ENCODE assay signal across 13 cellular contexts in the genomic region with DNA sequence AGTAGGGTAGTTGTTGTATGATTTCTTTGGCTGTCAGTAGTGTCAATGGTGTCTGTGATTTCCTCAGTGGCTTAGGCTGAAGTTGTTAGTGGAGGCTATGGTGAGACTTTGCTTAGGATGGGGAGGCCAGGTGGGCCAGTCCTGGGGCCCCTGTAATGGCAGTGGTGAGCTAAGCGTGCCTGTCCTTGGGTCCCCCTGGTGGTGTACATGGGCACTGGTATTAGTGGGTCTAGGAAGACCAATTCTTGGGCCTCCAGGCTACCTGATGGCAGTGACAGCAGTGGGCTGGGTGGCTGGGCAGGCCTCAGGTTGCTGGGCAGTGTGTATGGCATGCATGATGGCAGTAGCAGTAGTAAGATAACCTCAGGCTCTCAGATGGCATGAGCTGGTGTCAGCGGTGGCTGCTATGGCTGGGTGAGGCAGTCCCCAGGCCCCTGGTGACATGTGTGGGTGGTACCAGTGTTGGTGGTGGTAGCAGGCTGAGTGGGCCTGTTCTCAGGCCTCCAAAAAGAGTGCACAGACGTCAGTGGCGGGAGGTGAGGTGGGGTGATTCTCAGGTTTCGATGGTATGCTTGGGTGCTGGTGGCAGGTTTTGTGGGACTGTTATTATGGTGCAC.
DNase-seq lines count a peak whose midpoint lies in the region; ATAC-seq and TF ChIP-seq lines count a peak whose summit lies in the region.
"Had no signal": no experiment of that assay in that cellular context is flagged by ENCODE, and none has a peak within 500 bp of the region (broad histone marks: within the 10 kb centered on the region; RNA-seq: fewer than 3 reads in every experiment).

No MANE protein-coding gene starts in this region.

- H3K9ac ChIP-seq in BLaER1 treated with 17β-estradiol and CSF1 and Interleukin-3, amounts not matched to agents 10 nM and 100 nM = no peak overlapping the region
- no peak overlapping the region for H3K9ac ChIP-seq in Loucy (ENCODE audit: low read depth, low read length, poor library complexity, severe bottlenecking)

- TF ChIP-seq CTCF in Loucy (conservative IDR thresholded peaks at IDR 0.05; ENCODE audit: low read length) (peak; percentile 45), fibroblast of villous mesenchyme (IDR thresholded peaks at IDR 0.05; ENCODE audit: insufficient read depth, low read depth, low read length) (peak; percentile 19)

- no peaks in the 10 kb centered on the region for H3K79me2 ChIP-seq in Loucy (ENCODE audit: insufficient read depth, low read length)

- DNase-seq in fibroblast of villous mesenchyme (ENCODE audit: low read depth) (no peak), NCI-H1930 (lab: John Stamatoyannopoulos, UW) (no peak), NCI-H2196 treated with DMSO at 0.1 percent for 48 hours (lab: John Stamatoyannopoulos, UW; ENCODE audit: unreplicated experiment) (no peak), NCI-H2227 treated with DMSO at 0.1 percent for 48 hours (lab: John Stamatoyannopoulos, UW) (no peak), posterior vena cava (ENCODE audit: low spot score) (no peak)
- DNase-seq: adrenal gland; CD4-positive, alpha-beta memory T cell; effector memory CD8-positive, alpha-beta T cell; NCI-H2171 treated with DMSO at 0.1 percent for 48 hours had no signal

- no peak overlapping the region for H3K27ac ChIP-seq in BLaER1 treated with 17β-estradiol and CSF1 and Interleukin-3, amounts not matched to agents 10 nM and 100 nM
- H3K27ac ChIP-seq: adrenal gland, suprapubic skin had no signal

- no peaks in the 10 kb centered on the region for H3K27me3 ChIP-seq in BLaER1 treated with 17β-estradiol and CSF1 and Interleukin-3, amounts not matched to agents 10 nM and 100 nM
- no peaks in the 10 kb centered on the region for H3K27me3 ChIP-seq in Loucy (ENCODE audit: insufficient read depth, low read length, poor library complexity, severe bottlenecking)
- H3K27me3 ChIP-seq: adrenal gland, suprapubic skin had no signal

- peaks cover 0 to 15% (median 6%) of the 10 kb centered on the region in 10 experiments; a peak in 8 of 20 replicates for H3K4me1 ChIP-seq in BLaER1 treated with 17β-estradiol and CSF1 and Interleukin-3, amounts not matched to agents 10 nM and 100 nM
- no peaks in the 10 kb centered on the region for H3K4me1 ChIP-seq in Loucy (ENCODE audit: insufficient read depth, low read length, poor library complexity, severe bottlenecking)
- H3K4me1 ChIP-seq: adrenal gland, suprapubic skin had no signal

- H2AFZ ChIP-seq in Loucy (ENCODE audit: low read length) = no peak overlapping the region

- peak overlapping the region in 6 of 11 experiments; percentile 5 to 49 (median 28); a peak in 7 of 22 replicates for H3K4me2 ChIP-seq in BLaER1 treated with 17β-estradiol and CSF1 and Interleukin-3, amounts not matched to agents 10 nM and 100 nM
- no peak overlapping the region for H3K4me2 ChIP-seq in Loucy (ENCODE audit: low read depth, low read length, poor library complexity, severe bottlenecking)

- H3K9me3 ChIP-seq in BLaER1 treated with 17β-estradiol and CSF1 and Interleukin-3, amounts not matched to agents 10 nM and 100 nM (replicated peaks in 1 of 11) = no peaks in the 10 kb centered on the region
- H3K9me3 ChIP-seq in Loucy (ENCODE audit: insufficient read depth, low read depth, low read length) = no peaks in the 10 kb centered on the region
- H3K9me3 ChIP-seq: adrenal gland, suprapubic skin had no signal

- H3K36me3 ChIP-seq in BLaER1 treated with 17β-estradiol and CSF1 and Interleukin-3, amounts not matched to agents 10 nM and 100 nM = no peaks in the 10 kb centered on the region
- no peaks in the 10 kb centered on the region for H3K36me3 ChIP-seq in Loucy (ENCODE audit: insufficient read depth, low read length)
- H3K36me3 ChIP-seq: adrenal gland, suprapubic skin had no signal

- intact Hi-C loops in posterior vena cava (cut with DNase I) = no loop called here

- no peaks in the 10 kb centered on the region for H4K20me1 ChIP-seq in BLaER1 treated with 17β-estradiol and CSF1 and Interleukin-3, amounts not matched to agents 10 nM and 100 nM
- no peaks in the 10 kb centered on the region for H4K20me1 ChIP-seq in Loucy (ENCODE audit: insufficient read depth, low read length, poor library complexity, severe bottlenecking)

- H3K4me3 ChIP-seq in BLaER1 treated with 17β-estradiol and CSF1 and Interleukin-3, amounts not matched to agents 10 nM and 100 nM = no peak overlapping the region
- H3K4me3 ChIP-seq in Loucy (ENCODE audit: low read length, poor library complexity, severe bottlenecking) = no peak overlapping the region
- no peak overlapping the region for H3K4me3 ChIP-seq in fibroblast of villous mesenchyme (ENCODE audit: low read depth, low read length)
- H3K4me3 ChIP-seq: adrenal gland, suprapubic skin had no signal

- H3F3A ChIP-seq in Loucy (ENCODE audit: low read depth) = no peaks in the 10 kb centered on the region

- peak; percentile 52 for ATAC-seq in GM18868 (IDR thresholded peaks at IDR 0.05; ENCODE audit: unreplicated experiment)
- ATAC-seq: effector memory CD8-positive, alpha-beta T cell had no signal

- no peaks in the 10 kb centered on the region for H3K9me2 ChIP-seq in Loucy (replicated peaks; ENCODE audit: low read depth, low read length)
